In genomic region chr2:12684471-12684936, GRCh38 we compare ENCODE assay signal across 11 cellular contexts. TPM values are rescaled to one million over a fixed set of nuclear protein-coding genes. Genes with fewer than 3 reads are reported as not detected.
DNase-seq lines count a peak whose midpoint lies in the region; TF ChIP-seq lines count a peak whose summit lies in the region.
"Had no signal": no experiment of that assay in that cellular context is flagged by ENCODE, and none has a peak within 500 bp of the region (broad histone marks: within the 10 kb centered on the region; RNA-seq: fewer than 3 reads in every experiment).

No MANE protein-coding gene starts in this region.

- H3K4me1 ChIP-seq in adrenal gland (replicated peaks in 1 of 2), result peaks cover 13 to 22% of the 10 kb centered on the region in 2 donors
- H3K4me1 ChIP-seq in hepatocyte (ENCODE audit: insufficient read depth), result peaks cover 8% of the 10 kb centered on the region
- peaks cover 9% of the 10 kb centered on the region for H3K4me1 ChIP-seq in skeletal muscle satellite cell (ENCODE audit: control insufficient read depth, insufficient read depth, low read length)
- no peaks in the 10 kb centered on the region for H3K4me1 ChIP-seq in trophoblast cell (ENCODE audit: control insufficient read depth in 1 of 2, insufficient read depth in 2 of 2, low read length in 2 of 2)

- H3K36me3 ChIP-seq in adrenal gland (replicated peaks in 1 of 2), result no peaks in the 10 kb centered on the region
- H3K36me3 ChIP-seq in hepatocyte (replicated peaks; ENCODE audit: insufficient read depth, low read depth), result no peaks in the 10 kb centered on the region
- H3K36me3 ChIP-seq in skeletal muscle satellite cell (ENCODE audit: insufficient read depth, low read length), result no peaks in the 10 kb centered on the region
- H3K36me3 ChIP-seq in trophoblast cell (ENCODE audit: control insufficient read depth in 1 of 2, insufficient read depth in 2 of 2, low read length in 2 of 2), result no peaks in the 10 kb centered on the region

- H2AFZ ChIP-seq in hepatocyte (no peak overlapping the region), trophoblast cell (ENCODE audit: insufficient read depth, low read length, poor library complexity) (no peak overlapping the region)

- no peaks in the 10 kb centered on the region for H3K9me3 ChIP-seq in adrenal gland (replicated peaks in 1 of 3)
- H3K9me3 ChIP-seq in hepatocyte (ENCODE audit: low read depth), result no peaks in the 10 kb centered on the region
- no peaks in the 10 kb centered on the region for H3K9me3 ChIP-seq in skeletal muscle satellite cell (replicated peaks; ENCODE audit: low read length)
- peaks cover 6% of the 10 kb centered on the region for H3K9me3 ChIP-seq in trophoblast cell (ENCODE audit: insufficient read depth, low read depth, low read length)

- H3K9me2 ChIP-seq in hepatocyte (replicated peaks; ENCODE audit: insufficient read depth), result no peaks in the 10 kb centered on the region

- H3K27me3 ChIP-seq in adrenal gland (no peaks in the 10 kb centered on the region), hepatocyte (no peaks in the 10 kb centered on the region), skeletal muscle satellite cell (ENCODE audit: control insufficient read depth, insufficient read depth, low read length) (no peaks in the 10 kb centered on the region), trophoblast cell (ENCODE audit: insufficient read depth, low read length) (no peaks in the 10 kb centered on the region)

- no peak overlapping the region for H2BK120ac ChIP-seq in trophoblast cell (ENCODE audit: insufficient read depth, low read length, poor library complexity)

- intact Hi-C loops in adrenal gland (cut with DNase I), result no loop called here
- intact Hi-C loops in activated naive CD4-positive, alpha-beta T cell treated with anti-CD3 and anti-CD28 coated beads for 36 hours (cut with micrococcal nuclease), result no loop called here

- H4K91ac ChIP-seq in trophoblast cell (ENCODE audit: low read depth, low read length), result no peak overlapping the region

- CTCF ChIA-PET in activated naive CD4-positive, alpha-beta T cell treated with anti-CD3 and anti-CD28 coated beads for 36 hours (lab: Charles Lee), result interaction anchor here (1.3 kb wide), 1 partner anchor 36 kb away, joined by 3 read pairs; no protein-coding TSS in a partner anchor

- H3K4ac ChIP-seq in trophoblast cell (ENCODE audit: low read depth, low read length), result no peak overlapping the region

- TF ChIP-seq POLR2A in adrenal gland (IDR thresholded peaks at IDR 0.05), result no peak

- DNase-seq in HPDE6-E6E7 (ENCODE audit: extremely low spot score), result peak; percentile 17
- peak in 6 of 7 donors; percentile 25 to 72 (median 42) for DNase-seq in adrenal gland
- no peak for DNase-seq in hepatocyte (ENCODE audit: low spot score)
- no peak for DNase-seq in activated naive CD4-positive, alpha-beta T cell treated with anti-CD3 and anti-CD28 coated beads for 36 hours
- DNase-seq in trophoblast cell, result no peak
- DNase-seq in NCI-H2081 treated with DMSO at 0.1 percent for 48 hours (lab: John Stamatoyannopoulos, UW), result no peak
- DNase-seq: NCI-H526; stimulated activated naive CD4-positive, alpha-beta T cell treated with Interleukin-2 at 50 U/mL for 16 hours had no signal

- H3K9ac ChIP-seq in skeletal muscle satellite cell (ENCODE audit: low read depth, low read length), result no peak overlapping the region
- H3K9ac ChIP-seq in trophoblast cell (ENCODE audit: low read length), result no peak overlapping the region

- no peak overlapping the region for H3K23ac ChIP-seq in trophoblast cell (ENCODE audit: low read length)

- peak overlapping the region; percentile 37 for H3K4me2 ChIP-seq in hepatocyte
- peak overlapping the region; percentile 50 for H3K4me2 ChIP-seq in skeletal muscle satellite cell (ENCODE audit: low read length)
- no peak overlapping the region for H3K4me2 ChIP-seq in trophoblast cell (ENCODE audit: low read length)

- no peak overlapping the region for H3K27ac Mint-ChIP-seq in activated naive CD4-positive, alpha-beta T cell treated with anti-CD3 and anti-CD28 coated beads for 36 hours
- H3K27ac Mint-ChIP-seq: dendritic cell treated with granulocyte-macrophage colony-stimulating factor and Interleukin-4, amounts not matched to agents 40 ng/mL and 50 ng/mL, for 4 days; T-helper 2 cell treated with Interferon-gamma antibody and Interleukin-4, amounts not matched to agents 5 μg/mL and 100 μg/mL, for 36 hours had no signal

- no peak overlapping the region for H4K8ac ChIP-seq in trophoblast cell (ENCODE audit: low read depth, low read length)

- H3K14ac ChIP-seq in trophoblast cell (ENCODE audit: low read length), result no peak overlapping the region

- H3K79me2 ChIP-seq in hepatocyte, result no peaks in the 10 kb centered on the region
- no peaks in the 10 kb centered on the region for H3K79me2 ChIP-seq in trophoblast cell (ENCODE audit: control insufficient read depth, insufficient read depth, low read length, poor library complexity)

- no peak overlapping the region for H2BK12ac ChIP-seq in trophoblast cell (ENCODE audit: low read length)

- H3K27ac ChIP-seq in adrenal gland (no peak overlapping the region), hepatocyte (no peak overlapping the region), trophoblast cell (ENCODE audit: low read depth, low read length) (no peak overlapping the region)

- H4K12ac ChIP-seq in trophoblast cell (ENCODE audit: low read depth, low read length), result no peak overlapping the region

- no peak overlapping the region for H3K18ac ChIP-seq in trophoblast cell (ENCODE audit: low read length)

- H3K79me1 ChIP-seq in trophoblast cell (ENCODE audit: low read length), result no peaks in the 10 kb centered on the region

- 10 to 12% (median 11%) methylated on average over 5 of the region's 5 CpGs for WGBS in adrenal gland, 4 donors
- WGBS in hepatocyte (ENCODE audit: low lambda C conversion rate, missing lambda C conversion rate), result 67% methylated on average over 5 of the region's 5 CpGs
- WGBS in trophoblast cell (ENCODE audit: extremely low coverage, insufficient coverage, insufficient read length), result no CpG with 5 or more reads among the region's 5 CpGs

- H3K4me3 Mint-ChIP-seq in activated naive CD4-positive, alpha-beta T cell treated with anti-CD3 and anti-CD28 coated beads for 36 hours, result no peak overlapping the region
- H3K4me3 Mint-ChIP-seq: dendritic cell treated with granulocyte-macrophage colony-stimulating factor and Interleukin-4, amounts not matched to agents 40 ng/mL and 50 ng/mL, for 4 days; T-helper 2 cell treated with Interferon-gamma antibody and Interleukin-4, amounts not matched to agents 5 μg/mL and 100 μg/mL, for 36 hours had no signal

- no peaks in the 10 kb centered on the region for H3K4me1 Mint-ChIP-seq in activated naive CD4-positive, alpha-beta T cell treated with anti-CD3 and anti-CD28 coated beads for 36 hours (ENCODE audit: low read depth)

- TF ChIP-seq CTCF in adrenal gland (IDR thresholded peaks at IDR 0.05), result no peak
- TF ChIP-seq CTCF in hepatocyte (IDR thresholded peaks at IDR 0.05; ENCODE audit: poor library complexity), result no peak

- peaks cover 7% of the 10 kb centered on the region for H3K9me3 Mint-ChIP-seq in activated naive CD4-positive, alpha-beta T cell treated with anti-CD3 and anti-CD28 coated beads for 36 hours

- no peaks in the 10 kb centered on the region for H3K36me3 Mint-ChIP-seq in activated naive CD4-positive, alpha-beta T cell treated with anti-CD3 and anti-CD28 coated beads for 36 hours (ENCODE audit: low read depth)

- H3K4me3 ChIP-seq in adrenal gland (no peak overlapping the region), hepatocyte (no peak overlapping the region), skeletal muscle satellite cell (ENCODE audit: low read length) (no peak overlapping the region), trophoblast cell (ENCODE audit: low read depth, low read length) (no peak overlapping the region)

- H2AK5ac ChIP-seq in trophoblast cell (ENCODE audit: low read length), result no peak overlapping the region

- no peak overlapping the region for H2BK5ac ChIP-seq in trophoblast cell (ENCODE audit: low read depth, low read length, poor library complexity)

- no peaks in the 10 kb centered on the region for H3K27me3 Mint-ChIP-seq in activated naive CD4-positive, alpha-beta T cell treated with anti-CD3 and anti-CD28 coated beads for 36 hours (ENCODE audit: low read depth)

- no peaks in the 10 kb centered on the region for H4K20me1 ChIP-seq in hepatocyte (ENCODE audit: insufficient read depth, poor library complexity, severe bottlenecking)

RNA-seq across cellular contexts. Expression of gene TRIB2, which starts 32.2 kb away (rescaled TPM):
- total RNA-seq in adrenal gland (100 to 1,000 TPM in 5 of 8 donors, 10 to 100 TPM in 3; 35.5 to 263 (median 112) TPM), hepatocyte (27.2 and 28.0 TPM in 2 replicates)
- polyA plus RNA-seq in adrenal gland (100 to 1,000 TPM in 2 of 3 donors, 10 to 100 TPM in 1; 37.9 to 130 (median 117) TPM), hepatocyte (18.5 and 19.2 TPM in 2 replicates)
- 17.5 and 28.4 TPM in 2 replicates for total RNA-seq in skeletal muscle satellite cell (2012; rRNA removed)
- total RNA-seq in activated naive CD4-positive, alpha-beta T cell treated with anti-CD3 and anti-CD28 coated beads for 36 hours, result 1 to 10 TPM; 3.7 to 4.4 TPM
- polyA plus RNA-seq in trophoblast cell (2013), result 6.9 and 8.7 TPM in 2 replicates

Comparison
In these comparisons a context has a peak if more than half of its experiments do, and no peak if none do; other contexts are left out.
1. DNase-seq: peak in HPDE6-E6E7 (single experiment) and adrenal gland (6 of 7); none in hepatocyte (single experiment), activated naive CD4-positive, alpha-beta T cell treated with anti-CD3 and anti-CD28 coated beads for 36 hours (single experiment), trophoblast cell (0 of 2) and NCI-H2081 treated with DMSO at 0.1 percent for 48 hours (single experiment).